Comparison of ENCODE assay signal across 16 cellular contexts in genomic region chr5:44565872-44566271, GRCh38.
"Had no signal": no experiment of that assay in that cellular context is flagged by ENCODE, and none has a peak within 500 bp of the region (broad histone marks: within the 10 kb centered on the region; RNA-seq: fewer than 3 reads in every experiment).

No MANE protein-coding gene starts in this region.

- H3K4me3 ChIP-seq: esophagus muscularis mucosa, gastrocnemius medialis, thyroid gland, vagina had no signal

- H3K4me1 Mint-ChIP-seq: activated B cell treated with CpG ODN at 0.5 μM for 24 hours; activated CD4-positive, alpha-beta T cell treated with anti-CD3 and anti-CD28 coated beads, Interleukin-2, amount 10 ng/mL, durations not matched to agents 7 days and 5 days; activated naive CD4-positive, alpha-beta T cell treated with anti-CD3 and anti-CD28 coated beads, Interleukin-2, amount 10 ng/mL, durations not matched to agents 7 days and 5 days had no signal

- H3K36me3 Mint-ChIP-seq: activated naive CD4-positive, alpha-beta T cell treated with anti-CD3 and anti-CD28 coated beads, Interleukin-2, amount 10 ng/mL, durations not matched to agents 7 days and 5 days had no signal

- H3K4me3 Mint-ChIP-seq: activated B cell treated with CpG ODN at 0.5 μM for 24 hours; activated CD4-positive, alpha-beta T cell treated with anti-CD3 and anti-CD28 coated beads, Interleukin-2, amount 10 ng/mL, durations not matched to agents 7 days and 5 days; activated naive CD4-positive, alpha-beta T cell treated with anti-CD3 and anti-CD28 coated beads, Interleukin-2, amount 10 ng/mL, durations not matched to agents 7 days and 5 days had no signal

- H3K9ac ChIP-seq: parathyroid adenoma had no signal

- H3K9me3 ChIP-seq: esophagus muscularis mucosa, gastrocnemius medialis, thyroid gland, vagina had no signal

- H3K36me3 ChIP-seq: esophagus muscularis mucosa, gastrocnemius medialis, thyroid gland, vagina had no signal

- FAIRE-seq: bronchial epithelial cell, endometrium, small intestine had no signal

- DNase-seq: activated B cell treated with CpG ODN at 0.5 μM for 24 hours; activated CD4-positive, alpha-beta T cell treated with anti-CD3 and anti-CD28 coated beads, Interleukin-2, amount 10 ng/mL, durations not matched to agents 7 days and 5 days; activated CD8-positive, alpha-beta memory T cell treated with anti-CD3 and anti-CD28 coated beads for 24 hours; activated naive CD4-positive, alpha-beta T cell treated with anti-CD3 and anti-CD28 coated beads, Interleukin-2, amount 10 ng/mL, durations not matched to agents 7 days and 5 days; activated T-cell treated with anti-CD3 and anti-CD28 coated beads for 4 hours; gastrocnemius medialis; midbrain; small intestine; T-helper 1 cell; thyroid gland had no signal

- H3K4me1 ChIP-seq: esophagus muscularis mucosa, parathyroid adenoma, thyroid gland, vagina had no signal

- H3K27me3 Mint-ChIP-seq: activated B cell treated with CpG ODN at 0.5 μM for 24 hours; activated CD4-positive, alpha-beta T cell treated with anti-CD3 and anti-CD28 coated beads, Interleukin-2, amount 10 ng/mL, durations not matched to agents 7 days and 5 days; activated naive CD4-positive, alpha-beta T cell treated with anti-CD3 and anti-CD28 coated beads, Interleukin-2, amount 10 ng/mL, durations not matched to agents 7 days and 5 days had no signal

- H3K9me3 Mint-ChIP-seq: activated naive CD4-positive, alpha-beta T cell treated with anti-CD3 and anti-CD28 coated beads, Interleukin-2, amount 10 ng/mL, durations not matched to agents 7 days and 5 days had no signal

- H3K27me3 ChIP-seq: esophagus muscularis mucosa, gastrocnemius medialis, thyroid gland, vagina had no signal

- H3K27ac Mint-ChIP-seq: activated B cell treated with CpG ODN at 0.5 μM for 24 hours; activated CD4-positive, alpha-beta T cell treated with anti-CD3 and anti-CD28 coated beads, Interleukin-2, amount 10 ng/mL, durations not matched to agents 7 days and 5 days; activated naive CD4-positive, alpha-beta T cell treated with anti-CD3 and anti-CD28 coated beads, Interleukin-2, amount 10 ng/mL, durations not matched to agents 7 days and 5 days; activated T-helper 2 cell treated with anti-CD3 and anti-CD28 coated beads, Interferon-gamma antibody, Interleukin-2, Interleukin-4, amounts not matched to agents 10 μg/mL and 5 μg/mL and 100 μg/mL, durations not matched to agents 14 hours and 24 hours and 36 hours had no signal
